Comparison of ENCODE assay signal across 1 cellular context in the genomic region with DNA sequence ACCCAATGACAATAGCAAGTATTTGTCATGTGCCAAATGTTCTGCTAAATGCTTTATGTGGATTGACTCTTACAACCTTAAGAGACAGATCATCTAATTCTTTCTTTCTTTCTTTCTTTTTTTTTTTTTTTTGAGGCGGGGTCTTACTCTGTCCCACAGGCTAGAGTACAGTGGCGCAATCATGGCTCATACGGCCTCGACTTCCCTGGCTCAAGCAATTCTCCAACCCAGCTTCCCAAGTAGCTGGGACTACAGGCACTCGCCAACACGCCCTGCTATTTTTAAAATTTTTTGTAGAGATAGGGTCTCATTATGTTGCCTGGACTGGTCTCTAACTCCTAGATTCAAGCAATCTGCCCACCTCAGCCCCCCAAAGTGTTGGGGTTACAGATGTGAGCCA.
TF ChIP-seq lines count a peak whose summit lies in the region.

No MANE protein-coding gene starts in this region.

TF ChIP-seq in K562, 482 proteins besides CTCF, POLR2A, EP300 and RAD21:
- TF ChIP-seq SIRT6 (IDR thresholded peaks at IDR 0.05; ENCODE audit: low read depth, low read length) (no peak), HDAC3 (IDR thresholded peaks at IDR 0.05; ENCODE audit: borderline replicate concordance, partially characterized antibody) (no peak), BCL6 (CRISPR knock-in tag; IDR thresholded peaks at IDR 0.05) (no peak), CBX8 (IDR thresholded peaks at IDR 0.05; ENCODE audit: borderline replicate concordance, extremely low read depth, low read depth, low read length, poor library complexity, severe bottlenecking) (no peak), ZNF431 (CRISPR knock-in tag; IDR thresholded peaks at IDR 0.05) (no peak), POLR3A (IDR thresholded peaks at IDR 0.05; ENCODE audit: borderline replicate concordance, extremely low read depth, insufficient read depth, insufficient read length) (no peak), JUND (IDR thresholded peaks at IDR 0.05; ENCODE audit: borderline replicate concordance, low read depth, low read length) (no peak), JUND (tag; IDR thresholded peaks at IDR 0.05; ENCODE audit: borderline replicate concordance, low read depth, low read length) (no peak), RHOXF2B (CRISPR knock-in tag; conservative IDR thresholded peaks at IDR 0.05) (no peak), RBM34 (IDR thresholded peaks at IDR 0.05; ENCODE audit: borderline replicate concordance, insufficient read depth, low read length) (no peak), TRIM24 (IDR thresholded peaks at IDR 0.05) (no peak), POLR2B (IDR thresholded peaks at IDR 0.05; ENCODE audit: low read depth, partially characterized antibody) (no peak), MAFK (IDR thresholded peaks at IDR 0.05; ENCODE audit: low read length) (no peak), BCOR (IDR thresholded peaks at IDR 0.05) (no peak), CREB1 (IDR thresholded peaks at IDR 0.05) (no peak), CREB1 (CRISPR knock-in tag; IDR thresholded peaks at IDR 0.05) (no peak), KLF16 (IDR thresholded peaks at IDR 0.05) (no peak)
